Comparison of ENCODE assay signal across 8 cellular contexts in the genomic region with DNA sequence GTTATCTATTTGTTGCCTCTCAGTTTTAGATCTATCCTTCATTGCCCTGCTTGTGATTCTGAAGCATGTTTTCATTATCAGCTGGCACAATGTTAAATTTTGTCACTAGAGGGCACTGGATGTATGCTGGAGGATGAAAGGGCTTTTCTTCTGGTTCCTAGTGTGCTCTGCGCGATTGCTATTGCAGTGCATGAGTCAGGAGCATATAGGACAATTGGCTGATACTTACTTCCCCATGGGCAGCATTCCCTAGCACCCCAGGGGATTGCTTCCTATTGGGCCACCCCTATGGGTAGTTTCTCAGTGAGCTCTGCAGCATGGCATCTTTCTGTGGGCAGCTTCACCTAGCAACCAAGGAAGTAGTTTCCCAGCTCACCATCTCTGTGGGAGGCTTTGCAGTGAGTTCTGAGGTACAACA.
DNase-seq lines count a peak whose midpoint lies in the region; ATAC-seq lines count a peak whose summit lies in the region.

No MANE protein-coding gene starts in this region.

- no peak overlapping the region for H3K27ac ChIP-seq in iPS DF 6.9 (ENCODE audit: low read length)

- ATAC-seq in GM19455 (IDR thresholded peaks at IDR 0.05; ENCODE audit: unreplicated experiment) (peak; percentile 86), HG03342 (IDR thresholded peaks at IDR 0.05; ENCODE audit: unreplicated experiment) (peak; percentile 94)

- DNase-seq in NCI-H1092 treated with DMSO at 0.1 percent for 48 hours (lab: John Stamatoyannopoulos, UW) (peak; percentile 26), NCI-H1092 (lab: John Stamatoyannopoulos, UW) (no peak), NCI-H460 (ENCODE audit: extremely low read depth, low read depth) (peak; percentile 23), anterior cingulate cortex (lab: John Stamatoyannopoulos, UW) (peak in 32 of 58 donors; percentile 4 to 79 (median 16)), iPS DF 6.9 (ENCODE audit: low read depth, low spot score) (peak; percentile 31), superior temporal gyrus (ENCODE audit: extremely low spot score) (peak; percentile 88)

- no peaks in the 10 kb centered on the region for H3K4me1 ChIP-seq in iPS DF 6.9 (ENCODE audit: control insufficient read depth, insufficient read depth, low read length)

- H3K9me3 ChIP-seq in iPS DF 6.9 (ENCODE audit: control insufficient read depth, insufficient read depth, low read length), result no peaks in the 10 kb centered on the region

- no CpG with 5 or more reads among the region's 2 CpGs for WGBS in iPS DF 6.9 (ENCODE audit: insufficient coverage, insufficient read length)

- no peak overlapping the region for H3K4me3 ChIP-seq in iPS DF 6.9 (ENCODE audit: low read length)

- no peaks in the 10 kb centered on the region for H3K27me3 ChIP-seq in iPS DF 6.9 (ENCODE audit: control insufficient read depth, insufficient read depth, low read length)

- no peaks in the 10 kb centered on the region for H3K36me3 ChIP-seq in iPS DF 6.9 (ENCODE audit: control insufficient read depth, insufficient read depth, low read length)
